In genomic region chr11:31237819-31238771, GRCh38 we compare ENCODE assay signal across 16 cellular contexts.
DNase-seq lines count a peak whose midpoint lies in the region; ATAC-seq and TF ChIP-seq lines count a peak whose summit lies in the region.
"Had no signal": no experiment of that assay in that cellular context is flagged by ENCODE, and none has a peak within 500 bp of the region (broad histone marks: within the 10 kb centered on the region; RNA-seq: fewer than 3 reads in every experiment).

No MANE protein-coding gene starts in this region.

- H3K9ac ChIP-seq in endocrine pancreas (ENCODE audit: control insufficient read depth, insufficient read depth, low read length) (no peak overlapping the region), neural progenitor cell (no peak overlapping the region)

- DNase-seq in NCI-H2227 treated with DMSO at 0.1 percent for 48 hours (lab: John Stamatoyannopoulos, UW) (peak; percentile 59), NCI-H2227 (lab: John Stamatoyannopoulos, UW; ENCODE audit: unreplicated experiment) (no peak), NCI-H446 (lab: John Stamatoyannopoulos, UW) (peak; percentile 57 to 70), neural progenitor cell (ENCODE audit: low spot score) (peak; percentile 89)
- no peak for DNase-seq in activated CD8-positive, alpha-beta memory T cell treated with anti-CD3 and anti-CD28 coated beads, Interleukin-2, amount 50 U/mL, for 4 hours
- DNase-seq: activated CD4-positive, alpha-beta T cell treated with anti-CD3 and anti-CD28 coated beads, Interleukin-2, amount 50 U/mL, for 1 hour; activated effector memory CD4-positive, alpha-beta T cell treated with anti-CD3 and anti-CD28 coated beads, Interleukin-2, amount 50 U/mL, for 16 hours; DMS79 treated with DMSO at 0.1 percent for 48 hours; gastrocnemius medialis; spleen; upper lobe of left lung had no signal

- peaks cover 74% of the 10 kb centered on the region for H3K4me1 Mint-ChIP-seq in neural progenitor cell

- H3K4me3 ChIP-seq in endocrine pancreas (ENCODE audit: control insufficient read depth, insufficient read depth, low read length) (peak overlapping the region; percentile 25), neural progenitor cell (peak overlapping the region; percentile 8)
- H3K4me3 ChIP-seq: gastrocnemius medialis, spleen, upper lobe of left lung had no signal

- H3F3A ChIP-seq in neural progenitor cell (ENCODE audit: low read depth), result peaks cover 51% of the 10 kb centered on the region

- H3K4me1 ChIP-seq in endocrine pancreas (ENCODE audit: control insufficient read depth, insufficient read depth, low read length), result peaks cover 44% of the 10 kb centered on the region
- peaks cover 75% of the 10 kb centered on the region for H3K4me1 ChIP-seq in neural progenitor cell
- H3K4me1 ChIP-seq: gastrocnemius medialis, spleen, upper lobe of left lung had no signal

- no peaks in the 10 kb centered on the region for H3K27me3 ChIP-seq in endocrine pancreas (ENCODE audit: control insufficient read depth, insufficient read depth, low read length)
- no peaks in the 10 kb centered on the region for H3K27me3 ChIP-seq in neural progenitor cell
- H3K27me3 ChIP-seq: gastrocnemius medialis, neutrophil, spleen, upper lobe of left lung had no signal

- no peak overlapping the region for H2AFZ ChIP-seq in neural progenitor cell (replicated peaks)

- H3K36me3 Mint-ChIP-seq in neural progenitor cell, result no peaks in the 10 kb centered on the region

- no peak for ATAC-seq in HG02678 (IDR thresholded peaks at IDR 0.05; ENCODE audit: unreplicated experiment)
- ATAC-seq in GM19395 (IDR thresholded peaks at IDR 0.05; ENCODE audit: unreplicated experiment), result no peak
- ATAC-seq: gastrocnemius medialis, left lobe of liver had no signal

- H3K9me3 ChIP-seq in endocrine pancreas (ENCODE audit: control insufficient read depth, low read length), result no peaks in the 10 kb centered on the region
- no peaks in the 10 kb centered on the region for H3K9me3 ChIP-seq in neural progenitor cell (ENCODE audit: low read depth)
- H3K9me3 ChIP-seq: gastrocnemius medialis, neutrophil, spleen, upper lobe of left lung had no signal

- no peak for TF ChIP-seq CTCF in neural progenitor cell (IDR thresholded peaks at IDR 0.05)

- H3K27ac ChIP-seq in neural progenitor cell, result peak overlapping the region; percentile 94
- H3K27ac ChIP-seq: gastrocnemius medialis, neutrophil, spleen, upper lobe of left lung had no signal

- H3K36me3 ChIP-seq in endocrine pancreas (ENCODE audit: control insufficient read depth, insufficient read depth, low read length) (no peaks in the 10 kb centered on the region), neural progenitor cell (no peaks in the 10 kb centered on the region)
- H3K36me3 ChIP-seq: gastrocnemius medialis, neutrophil, spleen, upper lobe of left lung had no signal

- no peaks in the 10 kb centered on the region for H4K20me1 ChIP-seq in neural progenitor cell (ENCODE audit: low read depth)

- H3K27me3 Mint-ChIP-seq in neural progenitor cell (ENCODE audit: insufficient read depth, low read depth), result no peaks in the 10 kb centered on the region

- peak overlapping the region; percentile 66 for H3K4me2 ChIP-seq in neural progenitor cell

- H3K4me3 Mint-ChIP-seq in neural progenitor cell, result peak overlapping the region; percentile 75

- no peaks in the 10 kb centered on the region for H3K9me3 Mint-ChIP-seq in neural progenitor cell

- H3K79me2 ChIP-seq in neural progenitor cell (ENCODE audit: low read depth), result no peaks in the 10 kb centered on the region

- peak overlapping the region; percentile 95 for H3K27ac Mint-ChIP-seq in neural progenitor cell

Comparison
In these comparisons a context has a peak if more than half of its experiments do, and no peak if none do; other contexts are left out.
1. DNase-seq: peak in NCI-H2227 treated with DMSO at 0.1 percent for 48 hours (single experiment), NCI-H446 (2 of 2) and neural progenitor cell (single experiment); none in NCI-H2227 (single experiment) and activated CD8-positive, alpha-beta memory T cell treated with anti-CD3 and anti-CD28 coated beads, Interleukin-2, amount 50 U/mL, for 4 hours (single experiment).